15 cellular contexts compared by ENCODE assay signal in genomic region chr17:41915566-41915965, GRCh38. TPM values are rescaled to one million over a fixed set of nuclear protein-coding genes. Genes with fewer than 3 reads are reported as not detected.
A peak's percentile ranks its signal among the peaks of the same experiment; 100 is the strongest.
DNase-seq lines count a peak whose midpoint lies in the region; ATAC-seq and TF ChIP-seq lines count a peak whose summit lies in the region.
"Had no signal": no experiment of that assay in that cellular context is flagged by ENCODE, and none has a peak within 500 bp of the region (broad histone marks: within the 10 kb centered on the region; RNA-seq: fewer than 3 reads in every experiment).

No MANE protein-coding gene starts in this region.

- no peaks in the 10 kb centered on the region for H3K9me3 Mint-ChIP-seq in T-helper 2 cell treated with Interferon-gamma antibody and Interleukin-4, amounts not matched to agents 5 μg/mL and 100 μg/mL, for 36 hours
- H3K9me3 Mint-ChIP-seq in dendritic cell treated with granulocyte-macrophage colony-stimulating factor and Interleukin-4, amounts not matched to agents 40 ng/mL and 50 ng/mL, for 4 days: no peaks in the 10 kb centered on the region
- no peaks in the 10 kb centered on the region for H3K9me3 Mint-ChIP-seq in neural progenitor cell
- H3K9me3 Mint-ChIP-seq: T-helper 1 cell treated with Interleukin-12 subunit alpha and Interleukin-12 subunit beta and Interleukin-4 antibody, amounts not matched to agents 30 μg/mL and 1 μg/mL, for 36 hours had no signal

- H3K36me3 ChIP-seq in NT2/D1 (ENCODE audit: insufficient read depth, insufficient read length, low read length) (peaks cover 71% of the 10 kb centered on the region), neural progenitor cell (no peaks in the 10 kb centered on the region), SJCRH30 (peaks cover 30% of the 10 kb centered on the region)

- peak overlapping the region; percentile 58 for H3K4me3 Mint-ChIP-seq in T-helper 2 cell treated with Interferon-gamma antibody and Interleukin-4, amounts not matched to agents 5 μg/mL and 100 μg/mL, for 36 hours
- no peak overlapping the region for H3K4me3 Mint-ChIP-seq in dendritic cell treated with granulocyte-macrophage colony-stimulating factor and Interleukin-4, amounts not matched to agents 40 ng/mL and 50 ng/mL, for 4 days
- peak overlapping the region; percentile 73 for H3K4me3 Mint-ChIP-seq in neural progenitor cell

- H3K4me1 Mint-ChIP-seq in T-helper 2 cell treated with Interferon-gamma antibody and Interleukin-4, amounts not matched to agents 5 μg/mL and 100 μg/mL, for 36 hours (ENCODE audit: low read depth): peaks cover 36% of the 10 kb centered on the region
- H3K4me1 Mint-ChIP-seq in dendritic cell treated with granulocyte-macrophage colony-stimulating factor and Interleukin-4, amounts not matched to agents 40 ng/mL and 50 ng/mL, for 4 days (ENCODE audit: low read depth): peaks cover 56% of the 10 kb centered on the region
- H3K4me1 Mint-ChIP-seq in neural progenitor cell: peaks cover 41% of the 10 kb centered on the region

- DNase-seq in T-helper 2 cell treated with Interferon-gamma antibody and Interleukin-4, amounts not matched to agents 5 μg/mL and 100 μg/mL, for 36 hours (ENCODE audit: low spot score): no peak
- DNase-seq in T-helper 2 cell: no peak
- no peak for DNase-seq in NT2/D1 (ENCODE audit: low read depth, low spot score)
- DNase-seq in neural progenitor cell (ENCODE audit: low spot score): no peak
- no peak for DNase-seq in SJCRH30
- DNase-seq: gastrocnemius medialis; GF-D8; left cardiac atrium; NCI-H2029; NK-92 treated with Interleukin-12 subunit alpha and Interleukin-12 subunit beta, amount 100 ng/mL, for 24 hours; occipital lobe had no signal

- H3K27ac Mint-ChIP-seq in T-helper 2 cell treated with Interferon-gamma antibody and Interleukin-4, amounts not matched to agents 5 μg/mL and 100 μg/mL, for 36 hours: peak overlapping the region; percentile 24
- peak overlapping the region; percentile 64 for H3K27ac Mint-ChIP-seq in dendritic cell treated with granulocyte-macrophage colony-stimulating factor and Interleukin-4, amounts not matched to agents 40 ng/mL and 50 ng/mL, for 4 days
- peak overlapping the region; percentile 22 for H3K27ac Mint-ChIP-seq in neural progenitor cell
- H3K27ac Mint-ChIP-seq: T-helper 1 cell treated with Interleukin-12 subunit alpha and Interleukin-12 subunit beta and Interleukin-4 antibody, amounts not matched to agents 30 μg/mL and 1 μg/mL, for 36 hours had no signal

- TF ChIP-seq CTCF in neural progenitor cell (IDR thresholded peaks at IDR 0.05): no peak

- H3K27ac ChIP-seq in neural progenitor cell (peak overlapping the region; percentile 23), SJCRH30 (no peak overlapping the region)
- H3K27ac ChIP-seq: gastrocnemius medialis had no signal

- peak overlapping the region; percentile 46 for H3K9ac ChIP-seq in NT2/D1 (ENCODE audit: insufficient read length, low read depth)
- H3K9ac ChIP-seq in neural progenitor cell: peak overlapping the region; percentile 3

- intact Hi-C loops in dendritic cell treated with granulocyte-macrophage colony-stimulating factor and Interleukin-4, amounts not matched to agents 40 ng/mL and 50 ng/mL, for 4 days (cut with micrococcal nuclease): no loop called here

- H3K36me3 Mint-ChIP-seq in T-helper 2 cell treated with Interferon-gamma antibody and Interleukin-4, amounts not matched to agents 5 μg/mL and 100 μg/mL, for 36 hours (ENCODE audit: low read depth): peaks cover 41% of the 10 kb centered on the region
- H3K36me3 Mint-ChIP-seq in dendritic cell treated with granulocyte-macrophage colony-stimulating factor and Interleukin-4, amounts not matched to agents 40 ng/mL and 50 ng/mL, for 4 days (ENCODE audit: low read depth): peaks cover 68% of the 10 kb centered on the region
- peaks cover 30% of the 10 kb centered on the region for H3K36me3 Mint-ChIP-seq in neural progenitor cell

- H3K4me1 ChIP-seq in NT2/D1 (ENCODE audit: insufficient read depth, insufficient read length) (peaks cover 15% of the 10 kb centered on the region), neural progenitor cell (peaks cover 48% of the 10 kb centered on the region), SJCRH30 (peaks cover 9% of the 10 kb centered on the region; the same call in 1 of the 2 replicates)

- H3K27me3 ChIP-seq in NT2/D1 (ENCODE audit: insufficient read depth, insufficient read length) (no peaks in the 10 kb centered on the region), neural progenitor cell (no peaks in the 10 kb centered on the region), SJCRH30 (no peaks in the 10 kb centered on the region)
- H3K27me3 ChIP-seq: gastrocnemius medialis had no signal

- no peak overlapping the region for H2AFZ ChIP-seq in neural progenitor cell (replicated peaks)

- H3K4me2 ChIP-seq in neural progenitor cell: peak overlapping the region; percentile 91

- peaks cover 20% of the 10 kb centered on the region for H3F3A ChIP-seq in neural progenitor cell (ENCODE audit: low read depth)

- ATAC-seq in GM21825 (IDR thresholded peaks at IDR 0.05; ENCODE audit: unreplicated experiment): no peak
- ATAC-seq in HG03460 (IDR thresholded peaks at IDR 0.05; ENCODE audit: unreplicated experiment): no peak
- ATAC-seq: gastrocnemius medialis, left cardiac atrium had no signal

- H3K27me3 Mint-ChIP-seq in T-helper 2 cell treated with Interferon-gamma antibody and Interleukin-4, amounts not matched to agents 5 μg/mL and 100 μg/mL, for 36 hours (ENCODE audit: low read depth): no peaks in the 10 kb centered on the region
- no peaks in the 10 kb centered on the region for H3K27me3 Mint-ChIP-seq in dendritic cell treated with granulocyte-macrophage colony-stimulating factor and Interleukin-4, amounts not matched to agents 40 ng/mL and 50 ng/mL, for 4 days
- H3K27me3 Mint-ChIP-seq in neural progenitor cell (ENCODE audit: insufficient read depth, low read depth): peaks cover 2% of the 10 kb centered on the region

- H3K4me3 ChIP-seq in NT2/D1 (ENCODE audit: insufficient read length, low read depth): no peak overlapping the region
- H3K4me3 ChIP-seq in neural progenitor cell: peak overlapping the region; percentile 94
- no peak overlapping the region for H3K4me3 ChIP-seq in SJCRH30
- H3K4me3 ChIP-seq: gastrocnemius medialis had no signal

- H4K20me1 ChIP-seq in neural progenitor cell (ENCODE audit: low read depth): peaks cover 77% of the 10 kb centered on the region

- H3K79me2 ChIP-seq in neural progenitor cell (ENCODE audit: low read depth): peaks cover 82% of the 10 kb centered on the region

- no peaks in the 10 kb centered on the region for H3K9me3 ChIP-seq in NT2/D1 (ENCODE audit: insufficient read depth, low read length)
- H3K9me3 ChIP-seq in neural progenitor cell (ENCODE audit: low read depth): no peaks in the 10 kb centered on the region
- H3K9me3 ChIP-seq in SJCRH30 (replicated peaks): no peaks in the 10 kb centered on the region
- H3K9me3 ChIP-seq: gastrocnemius medialis had no signal

RNA-seq across cellular contexts. Expression of gene ACLY, which starts 3.2 kb away (rescaled TPM):
- 221 and 273 TPM in 2 replicates for total RNA-seq in neural progenitor cell (ENCODE audit: low replicate concordance)
- 137 and 141 TPM in 2 replicates for total RNA-seq in SJCRH30 (2014; rRNA removed; shearing (Covaris generic))

RNA-seq across cellular contexts. Expression of gene ODAD4, which starts 14.9 kb away (rescaled TPM):
- total RNA-seq in neural progenitor cell (ENCODE audit: low replicate concordance): 4.1 and 4.6 TPM in 2 replicates
- total RNA-seq in SJCRH30 (2014; rRNA removed; shearing (Covaris generic)): 0.15 and 0.24 TPM in 2 replicates

RNA-seq across cellular contexts. Expression of gene KLHL11, which starts 50.3 kb away (rescaled TPM):
- total RNA-seq in neural progenitor cell (ENCODE audit: low replicate concordance): 28.5 and 33.3 TPM in 2 replicates
- 22.4 and 23.8 TPM in 2 replicates for total RNA-seq in SJCRH30 (2014; rRNA removed; shearing (Covaris generic))

RNA-seq across cellular contexts. Expression of gene CNP, which starts 51.0 kb away (rescaled TPM):
- total RNA-seq in neural progenitor cell (ENCODE audit: low replicate concordance): 38.6 and 70.3 TPM in 2 replicates
- 101 and 105 TPM in 2 replicates for total RNA-seq in SJCRH30 (2014; rRNA removed; shearing (Covaris generic))
